ENCODE assay signal across 9 cellular contexts in genomic region chr12:131452444-131452860, GRCh38.
A peak's percentile ranks its signal among the peaks of the same experiment; 100 is the strongest.
DNase-seq lines count a peak whose midpoint lies in the region; ATAC-seq, FAIRE-seq and TF ChIP-seq lines count a peak whose summit lies in the region.
"Had no signal": no experiment of that assay in that cellular context is flagged by ENCODE, and none has a peak within 500 bp of the region (broad histone marks: within the 10 kb centered on the region; RNA-seq: fewer than 3 reads in every experiment).

No MANE protein-coding gene starts in this region.

- no peak overlapping the region for H3K4me3 ChIP-seq in GM12865 (ENCODE audit: low read depth, low read length)
- no peak overlapping the region for H3K4me3 ChIP-seq in small intestine (ENCODE audit: low read depth in 1 of 2, low read length in 2 of 2)

- peaks cover 30% of the 10 kb centered on the region for H3K4me1 Mint-ChIP-seq in brain

- H3K36me3 Mint-ChIP-seq in brain, result no peaks in the 10 kb centered on the region
- H3K36me3 Mint-ChIP-seq: T-cell had no signal

- H3K9me3 ChIP-seq in small intestine (ENCODE audit: control insufficient read depth, low read depth), result no peaks in the 10 kb centered on the region

- H3K27ac Mint-ChIP-seq in brain, result no peak overlapping the region
- H3K27ac Mint-ChIP-seq: T-cell had no signal

- H3K36me3 ChIP-seq in small intestine (ENCODE audit: control insufficient read depth in 2 of 2, insufficient read depth in 2 of 2, low read length in 2 of 2), result no peaks in the 10 kb centered on the region

- no peaks in the 10 kb centered on the region for H3K4me1 ChIP-seq in small intestine (ENCODE audit: control insufficient read depth in 2 of 2, insufficient read depth in 1 of 2, low read depth in 1 of 2, low read length in 1 of 2)

- DNase-seq in GM12865 (ENCODE audit: low read depth) (peak; percentile 59), KBM-7 (peak; percentile 62), small intestine (peak; percentile 44), kidney glomerular epithelial cell (lab: John Stamatoyannopoulos, UW) (no peak)
- DNase-seq: cortex of kidney had no signal

- TF ChIP-seq CTCF in GM12865 (IDR thresholded peaks at IDR 0.05; ENCODE audit: insufficient read depth, low read depth, low read length, missing control alignments) (peak; percentile 62), brain (conservative IDR thresholded peaks at IDR 0.05) (peak; percentile 34 to 64)

- FAIRE-seq in small intestine (lab: Jason Lieb, UNC), result no peak

- H3K27me3 ChIP-seq in small intestine (ENCODE audit: control insufficient read depth in 2 of 2, insufficient read depth in 2 of 2, low read length in 2 of 2), result no peaks in the 10 kb centered on the region

- H3K4me3 Mint-ChIP-seq in brain, result no peak overlapping the region
- H3K4me3 Mint-ChIP-seq: T-cell had no signal

- ATAC-seq in GM21786 (IDR thresholded peaks at IDR 0.05; ENCODE audit: unreplicated experiment) (no peak), HG02885 (IDR thresholded peaks at IDR 0.05; ENCODE audit: poor library complexity, unreplicated experiment) (no peak)
- ATAC-seq: T-cell had no signal

- WGBS in small intestine, 3 donors, result 2 to 4% (median 3%) methylated on average over 10 of the region's 10 CpGs

- no peak overlapping the region for H3K27ac ChIP-seq in small intestine (ENCODE audit: low read depth in 1 of 2, low read length in 1 of 2)

- peaks cover 15 to 39% (median 18%) of the 10 kb centered on the region in 5 experiments for H3K9me3 Mint-ChIP-seq in brain

- H3K27me3 Mint-ChIP-seq in brain, result peaks cover 6% of the 10 kb centered on the region

- in situ Hi-C loops in KBM-7 (cut with MboI; ENCODE audit: low pct_unique_long_range_greater_than_20kb, low sequenced_read_pairs), result no loop called here
